ENCODE assay signal across 8 cellular contexts in genomic region chr13:99982021-99982740, GRCh38. TPM values are rescaled to one million over a fixed set of nuclear protein-coding genes. Genes with fewer than 3 reads are reported as not detected.
DNase-seq lines count a peak whose midpoint lies in the region; ATAC-seq and TF ChIP-seq lines count a peak whose summit lies in the region.

No MANE protein-coding gene starts in this region.

- H3K27me3 ChIP-seq in iPS-18a (ENCODE audit: control insufficient read depth, insufficient read depth, low read length) (peaks cover 14% of the 10 kb centered on the region), subcutaneous abdominal adipose tissue (ENCODE audit: control insufficient read depth in 5 of 5, insufficient read depth in 4 of 5, low read length in 5 of 5) (peaks cover 61 to 78% (median 74%) of the 10 kb centered on the region in 5 donors)

- H3K9me3 ChIP-seq in iPS-18a (ENCODE audit: control insufficient read depth, low read depth, low read length) = no peaks in the 10 kb centered on the region
- no peaks in the 10 kb centered on the region for H3K9me3 ChIP-seq in subcutaneous abdominal adipose tissue (ENCODE audit: control insufficient read depth in 5 of 5, low read length in 5 of 5)

- peaks cover 26% of the 10 kb centered on the region for H3K4me1 Mint-ChIP-seq in activated CD4-positive, alpha-beta T cell treated with anti-CD3 and anti-CD28 coated beads, Interleukin-2, amount 10 ng/mL, durations not matched to agents 7 days and 5 days
- peaks cover 32% of the 10 kb centered on the region for H3K4me1 Mint-ChIP-seq in WTC11

- TF ChIP-seq CTCF in WTC11 (IDR thresholded peaks at IDR 0.05) = no peak

- POLR2A ChIA-PET in activated CD4-positive, alpha-beta T cell treated with anti-CD3 and anti-CD28 coated beads, Interleukin-2, amount 10 ng/mL, durations not matched to agents 7 days and 5 days (lab: Charles Lee) = no interaction called here
- POLR2A ChIA-PET in WTC11 (lab: Charles Lee) = interaction anchor here (0.7 to 7.1 kb wide), 5 partner anchors 8 to 235 kb away, joined by 4 to 67 read pairs (median 6); partner anchors contain the start of gene ZIC5

- ATAC-seq in WTC11 = no peak
- ATAC-seq in HG02840 (IDR thresholded peaks at IDR 0.05; ENCODE audit: low FRiP score, unreplicated experiment) = no peak

- CTCF ChIA-PET in activated CD4-positive, alpha-beta T cell treated with anti-CD3 and anti-CD28 coated beads, Interleukin-2, amount 10 ng/mL, durations not matched to agents 7 days and 5 days (lab: Charles Lee) = interaction anchor here (1.9 kb wide), 1 partner anchor 12 kb away, joined by 6 read pairs; no protein-coding TSS in a partner anchor
- CTCF ChIA-PET in WTC11 (lab: Charles Lee) = interaction anchor here (0.7 to 2.7 kb wide), 7 partner anchors 12 to 528 kb away, joined by 3 to 11 read pairs (median 4); partner anchors contain the start of gene ZIC5

- peak overlapping the region; percentile 62 for H3K27ac Mint-ChIP-seq in activated CD4-positive, alpha-beta T cell treated with anti-CD3 and anti-CD28 coated beads, Interleukin-2, amount 10 ng/mL, durations not matched to agents 7 days and 5 days
- peak overlapping the region; percentile 76; the same call in 1 of the 2 replicates for H3K27ac Mint-ChIP-seq in WTC11

- DNase-seq in activated CD4-positive, alpha-beta T cell treated with anti-CD3 and anti-CD28 coated beads, Interleukin-2, amount 10 ng/mL, durations not matched to agents 7 days and 5 days = no peak
- no peak for DNase-seq in activated CD4-positive, alpha-beta T cell treated with anti-CD3 and anti-CD28 coated beads for 1 hour
- DNase-seq in WTC11 (ENCODE audit: low spot score) (no peak), superior temporal gyrus (ENCODE audit: extremely low spot score) (no peak), SK-N-DZ (ENCODE audit: low spot score) (no peak)

- H3K36me3 ChIP-seq in iPS-18a (ENCODE audit: control insufficient read depth, low read depth, low read length) (peaks cover 41% of the 10 kb centered on the region), subcutaneous abdominal adipose tissue (ENCODE audit: control insufficient read depth in 5 of 5, insufficient read depth in 5 of 5, low read length in 5 of 5) (no peaks in the 10 kb centered on the region)

- no peaks in the 10 kb centered on the region for H3K9me3 Mint-ChIP-seq in activated CD4-positive, alpha-beta T cell treated with anti-CD3 and anti-CD28 coated beads, Interleukin-2, amount 10 ng/mL, durations not matched to agents 7 days and 5 days
- H3K9me3 Mint-ChIP-seq in WTC11 = no peaks in the 10 kb centered on the region

- H3K27ac ChIP-seq in iPS-18a (ENCODE audit: low read length) = no peak overlapping the region
- H3K27ac ChIP-seq in subcutaneous abdominal adipose tissue (ENCODE audit: low read depth, low read length) = no peak overlapping the region

- peaks cover 6% of the 10 kb centered on the region for H3K36me3 Mint-ChIP-seq in activated CD4-positive, alpha-beta T cell treated with anti-CD3 and anti-CD28 coated beads, Interleukin-2, amount 10 ng/mL, durations not matched to agents 7 days and 5 days (ENCODE audit: low read depth)
- peaks cover 40% of the 10 kb centered on the region for H3K36me3 Mint-ChIP-seq in WTC11

- H3K4me1 ChIP-seq in iPS-18a (ENCODE audit: control insufficient read depth, low read depth, low read length) (peaks cover 28% of the 10 kb centered on the region), subcutaneous abdominal adipose tissue (ENCODE audit: control insufficient read depth in 5 of 5, insufficient read depth in 5 of 5, low read length in 5 of 5) (peaks cover 0 to 39% (median 22%) of the 10 kb centered on the region in 5 donors)

- peak overlapping the region; percentile 99 for H3K4me3 ChIP-seq in iPS-18a (ENCODE audit: low read length)
- H3K4me3 ChIP-seq in subcutaneous abdominal adipose tissue (ENCODE audit: low read depth in 1 of 5, low read length in 5 of 5) = peak overlapping the region in 3 of 5 donors; percentile 22 to 59 (median 37)

- peak overlapping the region; percentile 38 for H3K4me3 Mint-ChIP-seq in activated CD4-positive, alpha-beta T cell treated with anti-CD3 and anti-CD28 coated beads, Interleukin-2, amount 10 ng/mL, durations not matched to agents 7 days and 5 days
- H3K4me3 Mint-ChIP-seq in WTC11 = peak overlapping the region; percentile 94

- peaks cover 63% of the 10 kb centered on the region for H3K27me3 Mint-ChIP-seq in activated CD4-positive, alpha-beta T cell treated with anti-CD3 and anti-CD28 coated beads, Interleukin-2, amount 10 ng/mL, durations not matched to agents 7 days and 5 days
- peaks cover 23% of the 10 kb centered on the region for H3K27me3 Mint-ChIP-seq in WTC11 (ENCODE audit: low read depth)

- H3K9ac ChIP-seq in iPS-18a (ENCODE audit: low read length) (peak overlapping the region; percentile 94), subcutaneous abdominal adipose tissue (ENCODE audit: low read length in 5 of 5) (no peak overlapping the region)

TF ChIP-seq in WTC11, 78 proteins besides CTCF, POLR2A, EP300 and RAD21 (continues in another document):
- peak; percentile 54; the same call in 1 of the 2 replicates for TF ChIP-seq ZBTB43 (CRISPR knock-in tag; IDR thresholded peaks at IDR 0.05)
- TF ChIP-seq NFYB (CRISPR knock-in tag; conservative IDR thresholded peaks at IDR 0.05; ENCODE audit: low read depth) = peak; percentile 13; the same call in 1 of the 2 replicates
- peak; percentile 58; the same call in 1 of the 2 replicates for TF ChIP-seq JUN (CRISPR knock-in tag; IDR thresholded peaks at IDR 0.05)
- 0 out of 2 replicates have a peak, but pooled peaks have one; percentile 15 for TF ChIP-seq KAT7 (CRISPR knock-in tag; IDR thresholded peaks at IDR 0.05; ENCODE audit: borderline replicate concordance)
- TF ChIP-seq ZNF138 (CRISPR knock-in tag; conservative IDR thresholded peaks at IDR 0.05) = no peak; the same call in 1 of the 2 replicates
- TF ChIP-seq GABPB1 (CRISPR knock-in tag; IDR thresholded peaks at IDR 0.05) = no peak
- no peak for TF ChIP-seq MLX (CRISPR knock-in tag; IDR thresholded peaks at IDR 0.05)
- 0 out of 2 replicates have a peak, but pooled peaks have one; percentile 18 for TF ChIP-seq ZBTB21 (CRISPR knock-in tag; IDR thresholded peaks at IDR 0.05; ENCODE audit: borderline replicate concordance)
- TF ChIP-seq, protein P1, sequence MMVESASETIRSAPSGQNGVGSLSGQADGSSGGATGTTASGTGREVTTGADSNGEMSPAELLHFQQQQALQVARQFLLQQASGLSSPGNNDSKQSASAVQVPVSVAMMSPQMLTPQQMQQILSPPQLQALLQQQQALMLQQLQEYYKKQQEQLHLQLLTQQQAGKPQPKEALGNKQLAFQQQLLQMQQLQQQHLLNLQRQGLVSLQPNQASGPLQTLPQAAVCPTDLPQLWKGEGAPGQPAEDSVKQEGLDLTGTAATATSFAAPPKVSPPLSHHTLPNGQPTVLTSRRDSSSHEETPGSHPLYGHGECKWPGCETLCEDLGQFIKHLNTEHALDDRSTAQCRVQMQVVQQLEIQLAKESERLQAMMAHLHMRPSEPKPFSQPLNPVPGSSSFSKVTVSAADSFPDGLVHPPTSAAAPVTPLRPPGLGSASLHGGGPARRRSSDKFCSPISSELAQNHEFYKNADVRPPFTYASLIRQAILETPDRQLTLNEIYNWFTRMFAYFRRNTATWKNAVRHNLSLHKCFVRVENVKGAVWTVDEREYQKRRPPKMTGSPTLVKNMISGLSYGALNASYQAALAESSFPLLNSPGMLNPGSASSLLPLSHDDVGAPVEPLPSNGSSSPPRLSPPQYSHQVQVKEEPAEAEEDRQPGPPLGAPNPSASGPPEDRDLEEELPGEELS (CRISPR knock-in tag; IDR thresholded peaks at IDR 0.05) = 0 out of 2 replicates have a peak, but pooled peaks have one; percentile 3
- TF ChIP-seq FOXP1 (CRISPR knock-in tag; IDR thresholded peaks at IDR 0.05; ENCODE audit: borderline replicate concordance) = peak; percentile 13; the same call in 1 of the 2 replicates
- TF ChIP-seq CREM (CRISPR knock-in tag; IDR thresholded peaks at IDR 0.05) = 0 out of 2 replicates have a peak, but pooled peaks have one; percentile 62
- no peak for TF ChIP-seq FOXK1 (CRISPR knock-in tag; IDR thresholded peaks at IDR 0.05)

RNA-seq across cellular contexts. Expression of gene ZIC2, which starts 0.6 kb away (rescaled TPM):
- not detected for total RNA-seq in activated CD4-positive, alpha-beta T cell treated with anti-CD3 and anti-CD28 coated beads, Interleukin-2, amount 10 ng/mL, durations not matched to agents 7 days and 5 days
- 344 to 379 TPM (median 376 TPM) in 3 replicates for total RNA-seq in WTC11 (2021)
- not detected in 2 replicates for polyA plus RNA-seq in SK-N-DZ (2014; cell fraction: cytosol; rRNA removed)
- not detected in 2 replicates for polyA plus RNA-seq in SK-N-DZ (2014; cell fraction: nucleus; rRNA removed)

RNA-seq across cellular contexts. Expression of gene ZIC5, which starts 10.6 kb away (rescaled TPM):
- total RNA-seq in activated CD4-positive, alpha-beta T cell treated with anti-CD3 and anti-CD28 coated beads, Interleukin-2, amount 10 ng/mL, durations not matched to agents 7 days and 5 days = not detected
- 46.4 to 51.6 TPM (median 51.1 TPM) in 3 replicates for total RNA-seq in WTC11 (2021)
- 0.01 TPM in 1 of 2 replicates, not detected in the other for polyA plus RNA-seq in SK-N-DZ (2014; cell fraction: cytosol; rRNA removed)
- not detected in 2 replicates for polyA plus RNA-seq in SK-N-DZ (2014; cell fraction: nucleus; rRNA removed)

Comparison
In these comparisons a context has a peak if more than half of its experiments do, and no peak if none do; other contexts are left out.
1. RNA of gene ZIC2, which starts 0.6 kb away (total RNA-seq): 344 to 379 TPM in WTC11; not detected in activated CD4-positive, alpha-beta T cell treated with anti-CD3 and anti-CD28 coated beads, Interleukin-2, amount 10 ng/mL, durations not matched to agents 7 days and 5 days; every median in the first group is over 100 times any median in the second.
2. RNA of gene ZIC5, which starts 10.6 kb away (total RNA-seq): 46.4 to 51.6 TPM in WTC11; not detected in activated CD4-positive, alpha-beta T cell treated with anti-CD3 and anti-CD28 coated beads, Interleukin-2, amount 10 ng/mL, durations not matched to agents 7 days and 5 days; every median in the first group is over 10 times any median in the second.